ENCODE assay signal across 10 cellular contexts in the genomic region with DNA sequence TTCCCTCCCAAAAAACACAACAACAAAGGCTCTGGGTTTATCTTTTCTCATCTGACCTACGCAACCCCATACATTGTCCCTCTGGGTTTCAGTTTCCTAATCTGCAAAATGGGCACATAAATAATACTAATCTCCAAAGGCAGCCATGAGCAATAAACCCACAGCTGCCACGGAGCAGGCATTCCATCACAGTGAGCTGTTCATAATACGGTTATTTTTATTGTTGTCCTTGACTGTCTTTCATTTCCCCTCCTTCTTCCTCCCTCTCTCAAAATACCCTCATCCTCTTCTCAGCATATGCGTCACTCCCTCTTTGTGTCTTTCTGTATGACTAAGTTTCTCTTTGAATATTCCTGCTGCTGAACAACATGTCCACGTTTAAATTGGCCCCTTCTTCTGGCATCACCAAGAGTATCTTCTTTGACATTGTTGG.
A peak's percentile ranks its signal among the peaks of the same experiment; 100 is the strongest.
DNase-seq lines count a peak whose midpoint lies in the region; ATAC-seq and TF ChIP-seq lines count a peak whose summit lies in the region.
"Had no signal": no experiment of that assay in that cellular context is flagged by ENCODE, and none has a peak within 500 bp of the region (broad histone marks: within the 10 kb centered on the region; RNA-seq: fewer than 3 reads in every experiment).

No MANE protein-coding gene starts in this region.

- no peaks in the 10 kb centered on the region for H3K27me3 Mint-ChIP-seq in activated CD4-positive, alpha-beta T cell treated with anti-CD3 and anti-CD28 coated beads for 36 hours
- no peaks in the 10 kb centered on the region for H3K27me3 Mint-ChIP-seq in glutamatergic neuron (ENCODE audit: unreplicated experiment)

- H3K36me3 ChIP-seq in PC-3 (ENCODE audit: low read depth, low read length) (no peaks in the 10 kb centered on the region), mucosa of descending colon (ENCODE audit: low read depth) (no peaks in the 10 kb centered on the region)
- H3K36me3 ChIP-seq: gastrocnemius medialis had no signal

- H3K9me3 ChIP-seq in PC-3 (ENCODE audit: low read length) (no peaks in the 10 kb centered on the region), mucosa of descending colon (no peaks in the 10 kb centered on the region)
- H3K9me3 ChIP-seq: gastrocnemius medialis had no signal

- peaks cover 7% of the 10 kb centered on the region for H3K36me3 Mint-ChIP-seq in activated CD4-positive, alpha-beta T cell treated with anti-CD3 and anti-CD28 coated beads for 36 hours (ENCODE audit: low read depth)
- no peaks in the 10 kb centered on the region for H3K36me3 Mint-ChIP-seq in glutamatergic neuron (ENCODE audit: unreplicated experiment)

- H3F3A ChIP-seq in PC-3 (ENCODE audit: low read length, unreplicated experiment): no peaks in the 10 kb centered on the region

- H3K4me3 Mint-ChIP-seq in activated CD4-positive, alpha-beta T cell treated with anti-CD3 and anti-CD28 coated beads for 36 hours: no peak overlapping the region
- no peak overlapping the region for H3K4me3 Mint-ChIP-seq in glutamatergic neuron (ENCODE audit: unreplicated experiment)

- in situ Hi-C loops in ACHN (cut with HindIII; ENCODE audit: low pct_ligation_motif_present, low pct_unique_long_range_greater_than_20kb, low sequenced_read_pairs): no loop called here

- peaks cover 5% of the 10 kb centered on the region for H3K9me3 Mint-ChIP-seq in activated CD4-positive, alpha-beta T cell treated with anti-CD3 and anti-CD28 coated beads for 36 hours (ENCODE audit: low read depth)
- H3K9me3 Mint-ChIP-seq in glutamatergic neuron (ENCODE audit: unreplicated experiment): no peaks in the 10 kb centered on the region

- intact Hi-C loops in activated CD4-positive, alpha-beta T cell treated with anti-CD3 and anti-CD28 coated beads for 36 hours (cut with DNase I, micrococcal nuclease): no loop called here
- intact Hi-C loops in PC-3 (cut with micrococcal nuclease) (no loop called here), mucosa of descending colon (cut with DNase I, micrococcal nuclease) (no loop called here)

- H3K4me1 Mint-ChIP-seq in activated CD4-positive, alpha-beta T cell treated with anti-CD3 and anti-CD28 coated beads for 36 hours: peaks cover 25% of the 10 kb centered on the region
- no peaks in the 10 kb centered on the region for H3K4me1 Mint-ChIP-seq in glutamatergic neuron (ENCODE audit: low read depth, unreplicated experiment)

- ATAC-seq in activated CD4-positive, alpha-beta T cell treated with anti-CD3 and anti-CD28 coated beads for 36 hours: peak; percentile 93
- peak; percentile 70 for ATAC-seq in HG02610 (IDR thresholded peaks at IDR 0.05; ENCODE audit: unreplicated experiment)
- peak; percentile 66 for ATAC-seq in PC-3
- peak; percentile 41 for ATAC-seq in mucosa of descending colon
- ATAC-seq: gastrocnemius medialis had no signal

- BruUV-seq in PC-3 (replicated peaks; lab: Mats Ljungman, UMichigan): no TSS peak

- CTCF ChIA-PET in activated CD4-positive, alpha-beta T cell treated with anti-CD3 and anti-CD28 coated beads for 36 hours (lab: Charles Lee): no interaction called here
- CTCF ChIA-PET in PC-3 (lab: Charles Lee): no interaction called here

- H3K4me3 ChIP-seq in PC-3 (ENCODE audit: low read length): no peak overlapping the region
- no peak overlapping the region for H3K4me3 ChIP-seq in mucosa of descending colon
- H3K4me3 ChIP-seq: gastrocnemius medialis had no signal

- H4K20me1 ChIP-seq in PC-3 (ENCODE audit: low read length): no peaks in the 10 kb centered on the region

- H3K4me1 ChIP-seq in PC-3 (ENCODE audit: insufficient read depth, low read length) (peaks cover 16% of the 10 kb centered on the region), mucosa of descending colon (ENCODE audit: low read depth) (no peaks in the 10 kb centered on the region)
- H3K4me1 ChIP-seq: gastrocnemius medialis had no signal

- no peak overlapping the region for H2AFZ ChIP-seq in PC-3 (ENCODE audit: low read length)

- no peaks in the 10 kb centered on the region for H3K9me2 ChIP-seq in PC-3 (replicated peaks; ENCODE audit: low read length)

- POLR2A ChIA-PET in activated CD4-positive, alpha-beta T cell treated with anti-CD3 and anti-CD28 coated beads for 36 hours (lab: Charles Lee): interaction anchor here (1.0 kb wide), 1 partner anchor 135 kb away, joined by 3 read pairs; no protein-coding TSS in a partner anchor
- POLR2A ChIA-PET in PC-3 (lab: Charles Lee; ENCODE audit: unreplicated experiment): no interaction called here

- no peak overlapping the region; the same call in 1 of the 2 replicates for H3K9ac ChIP-seq in PC-3 (ENCODE audit: low read length)

- DNase-seq in activated CD4-positive, alpha-beta T cell treated with anti-CD3 and anti-CD28 coated beads for 36 hours: peak; percentile 70
- DNase-seq in activated CD4-positive, alpha-beta T cell treated with anti-CD3 and anti-CD28 coated beads, Interleukin-2, amount 50 U/mL, for 1 hour: no peak
- DNase-seq in PC-3 (peak; percentile 73), mucosa of descending colon (no peak), NAMALWA (ENCODE audit: low spot score) (no peak), ACHN (no peak), glutamatergic neuron (no peak)
- DNase-seq: gastrocnemius medialis, NCI-H2171 treated with DMSO at 0.1 percent for 48 hours had no signal

- H3K79me2 ChIP-seq in PC-3 (ENCODE audit: low read length): no peaks in the 10 kb centered on the region

- no peaks in the 10 kb centered on the region for H3K27me3 ChIP-seq in PC-3 (ENCODE audit: low read length)
- H3K27me3 ChIP-seq: gastrocnemius medialis had no signal

- peak overlapping the region; percentile 75 for H3K27ac Mint-ChIP-seq in activated CD4-positive, alpha-beta T cell treated with anti-CD3 and anti-CD28 coated beads for 36 hours
- no peak overlapping the region for H3K27ac Mint-ChIP-seq in glutamatergic neuron (ENCODE audit: unreplicated experiment)

- H3K4me2 ChIP-seq in PC-3 (ENCODE audit: low read length): no peak overlapping the region

- TF ChIP-seq CTCF in PC-3 (conservative IDR thresholded peaks at IDR 0.05; ENCODE audit: low read depth, low read length): no peak
- TF ChIP-seq CTCF in mucosa of descending colon (IDR thresholded peaks at IDR 0.05): no peak
- no peak for TF ChIP-seq CTCF in glutamatergic neuron (IDR thresholded peaks at IDR 0.05; ENCODE audit: partially characterized antibody, unreplicated experiment)

- peak overlapping the region; percentile 53 for H3K27ac ChIP-seq in PC-3 (ENCODE audit: low read length)
- H3K27ac ChIP-seq: gastrocnemius medialis had no signal

Comparison
In these comparisons a context has a peak if more than half of its experiments do, and no peak if none do; other contexts are left out.
1. DNase-seq: peak in activated CD4-positive, alpha-beta T cell treated with anti-CD3 and anti-CD28 coated beads for 36 hours (single experiment) and PC-3 (single experiment); none in activated CD4-positive, alpha-beta T cell treated with anti-CD3 and anti-CD28 coated beads, Interleukin-2, amount 50 U/mL, for 1 hour (single experiment), mucosa of descending colon (0 of 3), NAMALWA (single experiment), ACHN (single experiment) and glutamatergic neuron (single experiment).
2. ATAC-seq: peak in every context shown above with its lines; median percentile 93 in activated CD4-positive, alpha-beta T cell treated with anti-CD3 and anti-CD28 coated beads for 36 hours; 70 in HG02610; 66 in PC-3; 41 in mucosa of descending colon.